Comparison of ENCODE assay signal across 8 cellular contexts in the genomic region with DNA sequence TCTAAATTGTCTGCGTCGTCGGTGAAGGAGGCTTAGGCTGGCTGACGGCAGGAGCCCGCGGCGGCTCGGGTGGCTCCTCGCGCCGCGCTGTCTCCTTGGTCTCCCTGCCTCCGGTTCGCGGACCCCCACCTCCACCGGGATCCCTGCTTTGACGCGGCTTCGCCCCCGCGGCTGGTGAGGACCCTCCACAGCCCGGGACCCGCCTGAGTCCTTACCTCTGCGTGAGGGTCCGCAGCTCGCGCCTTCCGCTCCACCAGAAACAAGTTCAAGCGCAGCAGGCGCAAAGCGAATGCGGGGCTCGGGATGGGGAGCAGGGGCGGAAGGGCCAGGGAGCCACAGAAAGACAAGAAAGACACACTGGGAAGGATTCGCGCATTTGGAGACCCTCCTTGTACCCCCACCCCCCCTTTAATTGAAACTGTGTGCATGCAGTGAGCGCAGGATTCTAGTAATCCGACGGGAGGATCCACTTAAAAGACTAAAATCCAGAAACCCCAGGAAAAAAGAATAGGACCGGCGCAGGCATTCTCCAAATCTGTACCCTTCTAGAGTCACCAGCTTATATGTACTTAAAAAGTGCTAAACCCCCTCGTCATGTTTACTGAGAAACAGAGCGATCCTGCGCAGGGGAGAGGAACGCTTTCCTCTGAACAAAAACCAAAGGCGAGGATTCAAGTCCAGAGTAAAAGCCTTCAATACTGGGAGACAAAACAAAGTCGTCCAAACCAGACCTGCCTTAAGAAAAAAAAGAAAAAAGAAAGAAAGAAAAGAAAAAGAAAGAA. TPM values are rescaled to one million over a fixed set of nuclear protein-coding genes. Genes with fewer than 3 reads are reported as not detected.
A peak's percentile ranks its signal among the peaks of the same experiment; 100 is the strongest.
DNase-seq lines count a peak whose midpoint lies in the region; ATAC-seq and TF ChIP-seq lines count a peak whose summit lies in the region.

No MANE protein-coding gene starts in this region.

- no peak for TF ChIP-seq CTCF in Calu3 (IDR thresholded peaks at IDR 0.05; ENCODE audit: unreplicated experiment)
- no peak for TF ChIP-seq CTCF in activated B cell treated with CpG ODN at 0.5 μM for 24 hours (IDR thresholded peaks at IDR 0.05)
- no peak for TF ChIP-seq CTCF in fibroblast of villous mesenchyme (IDR thresholded peaks at IDR 0.05; ENCODE audit: insufficient read depth, low read depth, low read length)
- no peak for TF ChIP-seq CTCF in psoas muscle (IDR thresholded peaks at IDR 0.05)

- H3K9me3 ChIP-seq in psoas muscle, result no peaks in the 10 kb centered on the region

- POLR2A ChIA-PET in activated B cell treated with CpG ODN at 0.5 μM for 24 hours (lab: Charles Lee), result no interaction called here

- no peaks in the 10 kb centered on the region for H3K27me3 ChIP-seq in psoas muscle (ENCODE audit: insufficient read depth in 3 of 3, low read length in 2 of 3)

- H3K36me3 Mint-ChIP-seq in Calu3 (ENCODE audit: insufficient read depth, unreplicated experiment) (peaks cover 32% of the 10 kb centered on the region), activated B cell treated with CpG ODN at 0.5 μM for 24 hours (ENCODE audit: low read depth) (peaks cover 15% of the 10 kb centered on the region)

- H3K27me3 Mint-ChIP-seq in Calu3 (ENCODE audit: unreplicated experiment), result no peaks in the 10 kb centered on the region
- H3K27me3 Mint-ChIP-seq in activated B cell treated with CpG ODN at 0.5 μM for 24 hours, result peaks cover 6% of the 10 kb centered on the region

- peaks cover 0 to 3% of the 10 kb centered on the region in 2 donors for H3K36me3 ChIP-seq in psoas muscle (ENCODE audit: insufficient read depth in 1 of 2, low read depth in 1 of 2)

- CTCF ChIA-PET in Calu3 (lab: Charles Lee) (no interaction called here), activated B cell treated with CpG ODN at 0.5 μM for 24 hours (lab: Charles Lee) (no interaction called here)

- intact Hi-C loops in Calu3 (cut with micrococcal nuclease; ENCODE audit: unreplicated experiment) (no loop called here), activated B cell treated with CpG ODN at 0.5 μM for 24 hours (cut with micrococcal nuclease) (loop anchor here (5.0 kb wide), 2 partner anchors 398 to 1287 kb away; no protein-coding TSS in a partner anchor), psoas muscle (cut with DNase I) (loop anchor here in 1 of 2 donors (5.0 kb wide), 2 partner anchors 42 to 43 kb away; no protein-coding TSS in a partner anchor)

- H3K4me3 Mint-ChIP-seq in Calu3 (ENCODE audit: low read depth, unreplicated experiment) (peak overlapping the region; percentile 57), activated B cell treated with CpG ODN at 0.5 μM for 24 hours (peak overlapping the region; percentile 52)

- ATAC-seq in activated B cell treated with CpG ODN at 0.5 μM for 24 hours (ENCODE audit: low read depth), result no peak
- no peak for ATAC-seq in psoas muscle

- H3K4me3 ChIP-seq in fibroblast of villous mesenchyme (ENCODE audit: low read depth, low read length) (peak overlapping the region; percentile 92), psoas muscle (peak overlapping the region; percentile 87)

- no peak for DNase-seq in Calu3
- no peak for DNase-seq in activated B cell treated with CpG ODN at 0.5 μM for 24 hours
- DNase-seq in fibroblast of villous mesenchyme (ENCODE audit: low read depth), result peak; percentile 55
- DNase-seq in psoas muscle, result peak in 1 of 2 donors; percentile 61
- DNase-seq in H4 (ENCODE audit: low spot score), result no peak
- DNase-seq in DMS53 treated with DMSO at 0.1 percent for 48 hours (lab: John Stamatoyannopoulos, UW; ENCODE audit: unreplicated experiment), result no peak
- DNase-seq in DMS79 treated with DMSO at 0.1 percent for 48 hours (lab: John Stamatoyannopoulos, UW), result no peak
- DNase-seq in NCI-H128 (lab: John Stamatoyannopoulos, UW; ENCODE audit: unreplicated experiment), result no peak

- H3K9me3 Mint-ChIP-seq in Calu3 (ENCODE audit: low read depth, unreplicated experiment) (no peaks in the 10 kb centered on the region), activated B cell treated with CpG ODN at 0.5 μM for 24 hours (no peaks in the 10 kb centered on the region)

- peak overlapping the region; percentile 99 for H3K27ac ChIP-seq in psoas muscle

- WGBS in psoas muscle, 3 donors, result 15 to 30% (median 16%) methylated on average over 47 of the region's 47 CpGs

- peaks cover 27% of the 10 kb centered on the region for H3K4me1 Mint-ChIP-seq in Calu3 (ENCODE audit: low read depth, unreplicated experiment)
- H3K4me1 Mint-ChIP-seq in activated B cell treated with CpG ODN at 0.5 μM for 24 hours, result peaks cover 40% of the 10 kb centered on the region

- peaks cover 57% of the 10 kb centered on the region for H3K4me1 ChIP-seq in psoas muscle

- no TSS peak for BruUV-seq in Calu3 (replicated peaks; lab: Mats Ljungman, UMichigan)

- H3K27ac Mint-ChIP-seq in Calu3 (ENCODE audit: unreplicated experiment) (no peak overlapping the region), activated B cell treated with CpG ODN at 0.5 μM for 24 hours (no peak overlapping the region)

RNA-seq across cellular contexts. Expression of a gene that starts 3.8 kb away (rescaled TPM):
- total RNA-seq in Calu3 (2022) (30.2 and 31.7 TPM in 2 replicates), activated B cell treated with CpG ODN at 0.5 μM for 24 hours (19.0 and 19.3 TPM in 2 replicates), fibroblast of villous mesenchyme (11.6 and 12.1 TPM in 2 replicates), psoas muscle (10 to 100 TPM; 29.0 to 66.4 (median 52.8) TPM)
- polyA plus RNA-seq in psoas muscle, result 10 to 100 TPM; 20.6 to 31.7 (median 23.6) TPM
- total RNA-seq in H4 (2014; rRNA removed; shearing (Covaris generic)), result 14.0 and 16.5 TPM in 2 replicates

RNA-seq across cellular contexts. Expression of a gene that starts 5.4 kb away (rescaled TPM):
- total RNA-seq in Calu3 (2022) (8.6 and 10.8 TPM in 2 replicates), activated B cell treated with CpG ODN at 0.5 μM for 24 hours (7.9 and 8.6 TPM in 2 replicates), fibroblast of villous mesenchyme (11.9 and 13.4 TPM in 2 replicates), psoas muscle (1 to 10 TPM; 7.8 to 9.9 (median 9.8) TPM)
- 10 to 100 TPM in 1 of 3 donors, 1 to 10 TPM in 2; 2.0 to 10.5 (median 3.2) TPM for polyA plus RNA-seq in psoas muscle
- 4.8 and 8.9 TPM in 2 replicates for total RNA-seq in H4 (2014; rRNA removed; shearing (Covaris generic))
